ENCODE assay signal across 21 cellular contexts in the genomic region with DNA sequence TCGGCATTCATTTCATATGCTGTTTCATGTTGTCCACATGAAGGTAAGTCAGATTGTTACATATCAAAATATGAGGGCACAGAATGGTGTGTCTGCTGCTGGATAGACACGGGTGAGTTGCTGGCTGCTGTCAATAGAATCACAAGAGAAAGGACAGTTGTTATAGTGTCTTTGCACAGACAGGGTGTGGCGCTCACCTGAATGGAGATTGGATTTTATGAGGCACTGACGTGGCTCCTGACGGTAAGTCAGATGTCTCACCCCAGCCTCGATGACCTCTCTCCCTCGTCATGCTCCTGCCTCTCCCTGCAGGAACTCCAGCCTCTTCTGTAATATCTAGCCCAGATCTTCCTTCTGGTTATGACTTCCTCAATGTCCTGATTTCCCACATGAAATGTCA.
A peak's percentile ranks its signal among the peaks of the same experiment; 100 is the strongest.
DNase-seq lines count a peak whose midpoint lies in the region; TF ChIP-seq lines count a peak whose summit lies in the region.
"Had no signal": no experiment of that assay in that cellular context is flagged by ENCODE, and none has a peak within 500 bp of the region (broad histone marks: within the 10 kb centered on the region; RNA-seq: fewer than 3 reads in every experiment).

No MANE protein-coding gene starts in this region.

- H3K4me3 ChIP-seq in mucosa of rectum (ENCODE audit: low read length in 2 of 2): no peak overlapping the region
- H3K4me3 ChIP-seq in effector memory CD4-positive, alpha-beta T cell (ENCODE audit: insufficient read depth, low read depth, low read length, poor library complexity, severe bottlenecking): no peak overlapping the region
- H3K4me3 ChIP-seq: gastroesophageal sphincter, lower lobe of right lung, pancreas, thoracic aorta had no signal

- peak overlapping the region in 1 of 2 donors; percentile 41 for H3K9ac ChIP-seq in mucosa of rectum (ENCODE audit: low read depth in 1 of 2, low read length in 2 of 2)
- H3K9ac ChIP-seq: KMS-11 had no signal

- no peaks in the 10 kb centered on the region for H3K9me3 ChIP-seq in mucosa of rectum (ENCODE audit: control insufficient read depth in 2 of 2, low read length in 2 of 2)
- H3K9me3 ChIP-seq in effector memory CD4-positive, alpha-beta T cell (ENCODE audit: control insufficient read depth, low read length): no peaks in the 10 kb centered on the region
- H3K9me3 ChIP-seq: gastroesophageal sphincter, lower lobe of right lung, pancreas, thoracic aorta had no signal

- H3K36me3 Mint-ChIP-seq in nephron progenitor cell (ENCODE audit: low read depth): no peaks in the 10 kb centered on the region
- H3K36me3 Mint-ChIP-seq: activated naive CD4-positive, alpha-beta T cell treated with anti-CD3 and anti-CD28 coated beads, Interleukin-2, amount 10 ng/mL, durations not matched to agents 7 days and 5 days; naive B cell; stimulated activated effector memory CD8-positive, alpha-beta T cell treated with anti-CD3 and anti-CD28 coated beads, Interleukin-12 subunit alpha, Interleukin-12 subunit beta, amount 100 ng/mL, for 72 hours had no signal

- H3K27me3 Mint-ChIP-seq in nephron progenitor cell (ENCODE audit: low read depth, poor library complexity): peaks cover 16% of the 10 kb centered on the region

- H3K9me3 Mint-ChIP-seq in nephron progenitor cell: no peaks in the 10 kb centered on the region
- H3K9me3 Mint-ChIP-seq: activated naive CD4-positive, alpha-beta T cell treated with anti-CD3 and anti-CD28 coated beads, Interleukin-2, amount 10 ng/mL, durations not matched to agents 7 days and 5 days; naive B cell; stimulated activated effector memory CD8-positive, alpha-beta T cell treated with anti-CD3 and anti-CD28 coated beads, Interleukin-12 subunit alpha, Interleukin-12 subunit beta, amount 100 ng/mL, for 72 hours had no signal

- H3K4me1 Mint-ChIP-seq in nephron progenitor cell: no peaks in the 10 kb centered on the region
- H3K4me1 Mint-ChIP-seq: activated naive CD4-positive, alpha-beta T cell treated with anti-CD3 and anti-CD28 coated beads, Interleukin-2, amount 10 ng/mL, durations not matched to agents 7 days and 5 days; B cell; naive B cell; stimulated activated effector memory CD8-positive, alpha-beta T cell treated with anti-CD3 and anti-CD28 coated beads, Interleukin-12 subunit alpha, Interleukin-12 subunit beta, amount 100 ng/mL, for 72 hours had no signal

- DNase-seq in DMS53 (lab: John Stamatoyannopoulos, UW): peak; percentile 78
- peak; percentile 38 to 54 for DNase-seq in NCI-H187 (lab: John Stamatoyannopoulos, UW)
- DNase-seq in SW480 (ENCODE audit: low spot score): peak; percentile 76
- no peak for DNase-seq in effector memory CD4-positive, alpha-beta T cell
- DNase-seq in DMS79 treated with DMSO at 0.1 percent for 48 hours (lab: John Stamatoyannopoulos, UW): no peak
- DNase-seq in NCI-H1092 treated with DMSO at 0.1 percent for 48 hours (lab: John Stamatoyannopoulos, UW): no peak
- DNase-seq in nephron progenitor cell: no peak
- DNase-seq: activated CD4-positive, alpha-beta T cell treated with anti-CD3 and anti-CD28 coated beads for 48 hours; activated naive CD4-positive, alpha-beta T cell treated with anti-CD3 and anti-CD28 coated beads, Interleukin-2, amount 10 ng/mL, durations not matched to agents 7 days and 5 days; lower lobe of right lung; naive B cell; NCI-H1105; NCI-H226; OCI-M1; pancreas had no signal

- H3K36me3 ChIP-seq in mucosa of rectum (ENCODE audit: control insufficient read depth in 2 of 2, insufficient read depth in 2 of 2, low read length in 2 of 2): no peaks in the 10 kb centered on the region
- H3K36me3 ChIP-seq in effector memory CD4-positive, alpha-beta T cell (ENCODE audit: control insufficient read depth, insufficient read depth, low read length): no peaks in the 10 kb centered on the region
- H3K36me3 ChIP-seq: gastroesophageal sphincter, lower lobe of right lung, pancreas, thoracic aorta had no signal

- peaks cover 0 to 24% of the 10 kb centered on the region in 2 donors for H3K4me1 ChIP-seq in mucosa of rectum (ENCODE audit: control insufficient read depth in 2 of 2, insufficient read depth in 2 of 2, low read length in 2 of 2)
- no peaks in the 10 kb centered on the region for H3K4me1 ChIP-seq in effector memory CD4-positive, alpha-beta T cell (ENCODE audit: control insufficient read depth, insufficient read depth, low read length, poor library complexity, severe bottlenecking)
- H3K4me1 ChIP-seq: gastroesophageal sphincter, lower lobe of right lung, pancreas had no signal

- H3K27ac Mint-ChIP-seq in nephron progenitor cell: no peak overlapping the region
- H3K27ac Mint-ChIP-seq: activated naive CD4-positive, alpha-beta T cell treated with anti-CD3 and anti-CD28 coated beads, Interleukin-2, amount 10 ng/mL, durations not matched to agents 7 days and 5 days; B cell; naive B cell; stimulated activated effector memory CD8-positive, alpha-beta T cell treated with anti-CD3 and anti-CD28 coated beads, Interleukin-12 subunit alpha, Interleukin-12 subunit beta, amount 100 ng/mL, for 72 hours had no signal

- peak overlapping the region; percentile 64 to 76 for H3K27ac ChIP-seq in mucosa of rectum (ENCODE audit: low read depth in 2 of 2, low read length in 2 of 2)
- H3K27ac ChIP-seq in effector memory CD4-positive, alpha-beta T cell (ENCODE audit: insufficient read depth, low read length, poor library complexity, severe bottlenecking): no peak overlapping the region
- H3K27ac ChIP-seq: gastroesophageal sphincter, KMS-11, lower lobe of right lung, pancreas, thoracic aorta had no signal

- TF ChIP-seq CTCF in nephron progenitor cell (IDR thresholded peaks at IDR 0.05): no peak

- H3K27me3 ChIP-seq in mucosa of rectum (ENCODE audit: control insufficient read depth in 2 of 2, insufficient read depth in 2 of 2, low read length in 2 of 2): no peaks in the 10 kb centered on the region
- no peaks in the 10 kb centered on the region for H3K27me3 ChIP-seq in effector memory CD4-positive, alpha-beta T cell (replicated peaks; ENCODE audit: control insufficient read depth, insufficient read depth, low read length, poor library complexity, severe bottlenecking)
- H3K27me3 ChIP-seq: pancreas had no signal

- H3K4me3 Mint-ChIP-seq in nephron progenitor cell: no peak overlapping the region
- H3K4me3 Mint-ChIP-seq: activated naive CD4-positive, alpha-beta T cell treated with anti-CD3 and anti-CD28 coated beads, Interleukin-2, amount 10 ng/mL, durations not matched to agents 7 days and 5 days; B cell; naive B cell; stimulated activated effector memory CD8-positive, alpha-beta T cell treated with anti-CD3 and anti-CD28 coated beads, Interleukin-12 subunit alpha, Interleukin-12 subunit beta, amount 100 ng/mL, for 72 hours had no signal

Comparison
In these comparisons a context has a peak if more than half of its experiments do, and no peak if none do; other contexts are left out.
1. DNase-seq: peak in DMS53 (single experiment), NCI-H187 (2 of 2) and SW480 (single experiment); none in effector memory CD4-positive, alpha-beta T cell (0 of 3), DMS79 treated with DMSO at 0.1 percent for 48 hours (single experiment), NCI-H1092 treated with DMSO at 0.1 percent for 48 hours (single experiment) and nephron progenitor cell (single experiment).